ENCODE assay signal across 15 cellular contexts in the genomic region with DNA sequence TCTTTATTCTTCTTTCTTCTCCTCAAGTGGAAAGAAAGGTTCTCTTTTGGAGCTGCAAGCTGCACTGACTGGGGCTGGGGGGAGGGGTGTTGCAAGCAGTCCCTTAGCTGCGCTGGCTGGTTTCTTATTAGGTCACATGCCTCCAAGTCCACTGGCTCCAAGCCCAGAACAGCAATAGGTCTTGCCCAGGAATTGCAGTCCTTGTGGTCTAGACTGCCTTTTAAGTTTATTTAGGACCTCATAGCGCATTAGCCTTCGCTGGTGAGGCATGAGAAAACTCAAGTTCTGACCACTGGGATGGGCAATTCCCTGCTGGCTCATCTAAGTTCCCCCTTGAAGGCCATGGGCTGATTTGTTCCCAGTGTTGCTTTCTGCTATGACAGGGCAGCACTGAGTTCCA.
A peak's percentile ranks its signal among the peaks of the same experiment; 100 is the strongest.
DNase-seq lines count a peak whose midpoint lies in the region; ATAC-seq and TF ChIP-seq lines count a peak whose summit lies in the region.
"Had no signal": no experiment of that assay in that cellular context is flagged by ENCODE, and none has a peak within 500 bp of the region (broad histone marks: within the 10 kb centered on the region; RNA-seq: fewer than 3 reads in every experiment).

No MANE protein-coding gene starts in this region.

- peaks cover 0 to 17% (median 10%) of the 10 kb centered on the region in 7 donors for H3K9me3 Mint-ChIP-seq in CD14-positive monocyte
- H3K9me3 Mint-ChIP-seq: CD4-positive, alpha-beta T cell had no signal

- peaks cover 4% of the 10 kb centered on the region for H3K9me3 ChIP-seq in GM23248 (ENCODE audit: low read depth)

- no peak overlapping the region for H3K4me3 Mint-ChIP-seq in CD14-positive monocyte
- H3K4me3 Mint-ChIP-seq: activated CD4-positive, alpha-beta T cell treated with anti-CD3 and anti-CD28 coated beads for 36 hours; CD4-positive, alpha-beta T cell had no signal

- H3K9ac ChIP-seq in GM23248 = no peak overlapping the region

- 4 to 6% methylated on average over 3 of the region's 3 CpGs for WGBS in GM23248 (ENCODE audit: low coverage in 1 of 2, low lambda C conversion rate in 2 of 2, missing lambda C conversion rate in 2 of 2), 2 experiments

- no peaks in the 10 kb centered on the region for H3K36me3 ChIP-seq in GM23248 (ENCODE audit: low read depth)
- H3K36me3 ChIP-seq in H7 (replicated peaks; ENCODE audit: control insufficient read depth, insufficient read depth, low read length) = no peaks in the 10 kb centered on the region

- in situ Hi-C loops in GM23248 (cut with MboI) = no loop called here

- H3K27me3 ChIP-seq in GM23248 (replicated peaks; ENCODE audit: insufficient read depth) = no peaks in the 10 kb centered on the region
- H3K27me3 ChIP-seq in H7 (ENCODE audit: control insufficient read depth, insufficient read depth, low read length) = no peaks in the 10 kb centered on the region; the same call in 1 of the 2 replicates

- H2AFZ ChIP-seq in GM23248 = no peak overlapping the region

- ATAC-seq in SK-N-SH treated with all-trans-retinoic acid at 6 μM for 48 hours (peak; percentile 95), GM18511 (IDR thresholded peaks at IDR 0.05; ENCODE audit: unreplicated experiment) (no peak)
- ATAC-seq: activated CD4-positive, alpha-beta T cell treated with anti-CD3 and anti-CD28 coated beads for 36 hours had no signal

- no peak overlapping the region for H3K4me2 ChIP-seq in GM23248 (ENCODE audit: unreplicated experiment)

- H3F3A ChIP-seq in GM23248 (ENCODE audit: insufficient read depth) = no peaks in the 10 kb centered on the region

- no peak overlapping the region for H3K27ac Mint-ChIP-seq in CD14-positive monocyte
- H3K27ac Mint-ChIP-seq: activated CD4-positive, alpha-beta T cell treated with anti-CD3 and anti-CD28 coated beads for 36 hours; CD4-positive, alpha-beta T cell had no signal

- H3K36me3 Mint-ChIP-seq in CD14-positive monocyte = no peaks in the 10 kb centered on the region

- no peak overlapping the region for H3K27ac ChIP-seq in GM23248
- H3K27ac ChIP-seq: coronary artery had no signal

- H3K79me2 ChIP-seq in GM23248 (ENCODE audit: insufficient read depth) = no peaks in the 10 kb centered on the region

- DNase-seq in A172 (ENCODE audit: low spot score) (peak; percentile 96), GM23248 (peak; percentile 53), fibroblast of villous mesenchyme (ENCODE audit: low read depth) (peak; percentile 58), T-helper 9 cell (no peak), CD14-positive monocyte (ENCODE audit: low spot score) (no peak), H7 (no peak)
- DNase-seq: activated CD4-positive, alpha-beta T cell treated with anti-CD3 and anti-CD28 coated beads for 36 hours; activated gamma-delta T cell; CD4-positive, alpha-beta T cell; NCI-H2171 treated with DMSO at 0.1 percent for 48 hours; SHP77; stimulated activated CD4-positive, alpha-beta T cell treated with anti-CD3 and anti-CD28 coated beads, Interleukin-12 subunit alpha, Interleukin-12 subunit beta, amount 100 ng/mL, for 4 hours had no signal

- intact Hi-C loops in CD14-positive monocyte (cut with micrococcal nuclease) = no loop called here

- peaks cover 0 to under 1% (median 0%) of the 10 kb centered on the region in 3 donors for H3K27me3 Mint-ChIP-seq in CD14-positive monocyte (ENCODE audit: low read depth in 3 of 3)

- H4K20me1 ChIP-seq in GM23248 (ENCODE audit: insufficient read depth) = no peaks in the 10 kb centered on the region

- no peaks in the 10 kb centered on the region for H3K4me1 ChIP-seq in GM23248 (ENCODE audit: insufficient read depth)

- TF ChIP-seq CTCF in fibroblast of villous mesenchyme (IDR thresholded peaks at IDR 0.05; ENCODE audit: insufficient read depth, low read depth, low read length) = no peak
- TF ChIP-seq CTCF in CD14-positive monocyte (IDR thresholded peaks at IDR 0.05) = no peak

- no peaks in the 10 kb centered on the region for H3K9me2 ChIP-seq in GM23248 (ENCODE audit: insufficient read depth)

- H3K4me3 ChIP-seq in GM23248 (no peak overlapping the region), fibroblast of villous mesenchyme (ENCODE audit: low read depth, low read length) (no peak overlapping the region), H7 (ENCODE audit: insufficient read depth, low read depth, low read length) (no peak overlapping the region)
- H3K4me3 ChIP-seq: coronary artery had no signal

- no peaks in the 10 kb centered on the region for H3K4me1 Mint-ChIP-seq in CD14-positive monocyte
- H3K4me1 Mint-ChIP-seq: activated CD4-positive, alpha-beta T cell treated with anti-CD3 and anti-CD28 coated beads for 36 hours had no signal

TF ChIP-seq in SK-N-SH treated with all-trans-retinoic acid at 6 μM for 48 hours, 23 proteins besides CTCF, POLR2A, EP300 and RAD21 (continues in another document):
- TF ChIP-seq RARB (CRISPR knock-in tag; IDR thresholded peaks at IDR 0.05) = no peak
- TF ChIP-seq ZFP30 (CRISPR knock-in tag; IDR thresholded peaks at IDR 0.05) = no peak
- TF ChIP-seq, protein P1, sequence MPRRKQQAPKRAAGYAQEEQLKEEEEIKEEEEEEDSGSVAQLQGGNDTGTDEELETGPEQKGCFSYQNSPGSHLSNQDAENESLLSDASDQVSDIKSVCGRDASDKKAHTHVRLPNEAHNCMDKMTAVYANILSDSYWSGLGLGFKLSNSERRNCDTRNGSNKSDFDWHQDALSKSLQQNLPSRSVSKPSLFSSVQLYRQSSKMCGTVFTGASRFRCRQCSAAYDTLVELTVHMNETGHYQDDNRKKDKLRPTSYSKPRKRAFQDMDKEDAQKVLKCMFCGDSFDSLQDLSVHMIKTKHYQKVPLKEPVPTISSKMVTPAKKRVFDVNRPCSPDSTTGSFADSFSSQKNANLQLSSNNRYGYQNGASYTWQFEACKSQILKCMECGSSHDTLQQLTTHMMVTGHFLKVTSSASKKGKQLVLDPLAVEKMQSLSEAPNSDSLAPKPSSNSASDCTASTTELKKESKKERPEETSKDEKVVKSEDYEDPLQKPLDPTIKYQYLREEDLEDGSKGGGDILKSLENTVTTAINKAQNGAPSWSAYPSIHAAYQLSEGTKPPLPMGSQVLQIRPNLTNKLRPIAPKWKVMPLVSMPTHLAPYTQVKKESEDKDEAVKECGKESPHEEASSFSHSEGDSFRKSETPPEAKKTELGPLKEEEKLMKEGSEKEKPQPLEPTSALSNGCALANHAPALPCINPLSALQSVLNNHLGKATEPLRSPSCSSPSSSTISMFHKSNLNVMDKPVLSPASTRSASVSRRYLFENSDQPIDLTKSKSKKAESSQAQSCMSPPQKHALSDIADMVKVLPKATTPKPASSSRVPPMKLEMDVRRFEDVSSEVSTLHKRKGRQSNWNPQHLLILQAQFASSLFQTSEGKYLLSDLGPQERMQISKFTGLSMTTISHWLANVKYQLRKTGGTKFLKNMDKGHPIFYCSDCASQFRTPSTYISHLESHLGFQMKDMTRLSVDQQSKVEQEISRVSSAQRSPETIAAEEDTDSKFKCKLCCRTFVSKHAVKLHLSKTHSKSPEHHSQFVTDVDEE (CRISPR knock-in tag; IDR thresholded peaks at IDR 0.05) = no peak
- TF ChIP-seq POU6F1 (CRISPR knock-in tag; IDR thresholded peaks at IDR 0.05; ENCODE audit: borderline replicate concordance, low read depth) = no peak
- TF ChIP-seq, protein P2, sequence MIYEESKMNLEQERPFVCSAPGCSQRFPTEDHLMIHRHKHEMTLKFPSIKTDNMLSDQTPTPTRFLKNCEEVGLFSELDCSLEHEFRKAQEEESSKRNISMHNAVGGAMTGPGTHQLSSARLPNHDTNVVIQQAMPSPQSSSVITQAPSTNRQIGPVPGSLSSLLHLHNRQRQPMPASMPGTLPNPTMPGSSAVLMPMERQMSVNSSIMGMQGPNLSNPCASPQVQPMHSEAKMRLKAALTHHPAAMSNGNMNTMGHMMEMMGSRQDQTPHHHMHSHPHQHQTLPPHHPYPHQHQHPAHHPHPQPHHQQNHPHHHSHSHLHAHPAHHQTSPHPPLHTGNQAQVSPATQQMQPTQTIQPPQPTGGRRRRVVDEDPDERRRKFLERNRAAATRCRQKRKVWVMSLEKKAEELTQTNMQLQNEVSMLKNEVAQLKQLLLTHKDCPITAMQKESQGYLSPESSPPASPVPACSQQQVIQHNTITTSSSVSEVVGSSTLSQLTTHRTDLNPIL (CRISPR knock-in tag; IDR thresholded peaks at IDR 0.05; ENCODE audit: low read depth) = no peak
- TF ChIP-seq ZNF70 (CRISPR knock-in tag; IDR thresholded peaks at IDR 0.05) = no peak
- TF ChIP-seq CSRNP3 (CRISPR knock-in tag; IDR thresholded peaks at IDR 0.05) = no peak
- TF ChIP-seq SNAI2 (CRISPR knock-in tag; IDR thresholded peaks at IDR 0.05) = no peak
- no peak for TF ChIP-seq BACH2 (CRISPR knock-in tag; IDR thresholded peaks at IDR 0.05; ENCODE audit: borderline replicate concordance)
- no peak for TF ChIP-seq ZC3H10 (CRISPR knock-in tag; IDR thresholded peaks at IDR 0.05)

Comparison
In these comparisons a context has a peak if more than half of its experiments do, and no peak if none do; other contexts are left out.
1. DNase-seq: peak in A172 (single experiment), GM23248 (single experiment) and fibroblast of villous mesenchyme (single experiment); none in T-helper 9 cell (single experiment), CD14-positive monocyte (single experiment) and H7 (single experiment).